In genomic region chr10:112374724-112375541, GRCh38 we compare ENCODE assay signal across 2 cellular contexts.
TF ChIP-seq lines count a peak whose summit lies in the region.

No MANE protein-coding gene starts in this region.

TF ChIP-seq in GM12878, 131 proteins besides CTCF, POLR2A, EP300 and RAD21 (continued from another document):
- TF ChIP-seq, protein P1, sequence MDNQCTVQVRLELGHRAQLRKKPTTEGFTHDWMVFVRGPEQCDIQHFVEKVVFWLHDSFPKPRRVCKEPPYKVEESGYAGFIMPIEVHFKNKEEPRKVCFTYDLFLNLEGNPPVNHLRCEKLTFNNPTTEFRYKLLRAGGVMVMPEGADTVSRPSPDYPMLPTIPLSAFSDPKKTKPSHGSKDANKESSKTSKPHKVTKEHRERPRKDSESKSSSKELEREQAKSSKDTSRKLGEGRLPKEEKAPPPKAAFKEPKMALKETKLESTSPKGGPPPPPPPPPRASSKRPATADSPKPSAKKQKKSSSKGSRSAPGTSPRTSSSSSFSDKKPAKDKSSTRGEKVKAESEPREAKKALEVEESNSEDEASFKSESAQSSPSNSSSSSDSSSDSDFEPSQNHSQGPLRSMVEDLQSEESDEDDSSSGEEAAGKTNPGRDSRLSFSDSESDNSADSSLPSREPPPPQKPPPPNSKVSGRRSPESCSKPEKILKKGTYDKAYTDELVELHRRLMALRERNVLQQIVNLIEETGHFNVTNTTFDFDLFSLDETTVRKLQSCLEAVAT (IDR thresholded peaks at IDR 0.05): peak; percentile 40; the same call in 1 of the 2 replicates
- TF ChIP-seq SRF (IDR thresholded peaks at IDR 0.05; ENCODE audit: low read depth in 2 of 2, low read length in 2 of 2) (0 out of 4 replicates have a peak, but pooled peaks of 1 of the 2 experiments have one; percentile 29), IKZF1 (conservative IDR thresholded peaks at IDR 0.05) (0 out of 2 replicates have a peak, but pooled peaks have one; percentile 14), NR2C1 (IDR thresholded peaks at IDR 0.05) (no peak), SMAD1 (IDR thresholded peaks at IDR 0.05; ENCODE audit: low read depth, partially characterized antibody) (no peak), EED (IDR thresholded peaks at IDR 0.05; ENCODE audit: low read depth) (no peak), HDAC6 (IDR thresholded peaks at IDR 0.05; ENCODE audit: unreplicated experiment) (no peak), MTA3 (IDR thresholded peaks at IDR 0.05; ENCODE audit: borderline replicate concordance, low read length) (0 out of 2 replicates have a peak, but pooled peaks have one; percentile 42), POU2F2 (IDR thresholded peaks at IDR 0.05; ENCODE audit: borderline replicate concordance, low read depth, low read length) (no peak), HDGF (IDR thresholded peaks at IDR 0.05) (no peak), PBX3 (IDR thresholded peaks at IDR 0.05; ENCODE audit: insufficient replicate concordance, low read depth, low read length) (no peak), ZNF622 (IDR thresholded peaks at IDR 0.05) (no peak), CREB1 (IDR thresholded peaks at IDR 0.05; ENCODE audit: low read depth) (no peak), IKZF2 (IDR thresholded peaks at IDR 0.05) (peak; percentile 8 to 26; a peak in 1 of 4 replicates)
- TF ChIP-seq, protein P2, sequence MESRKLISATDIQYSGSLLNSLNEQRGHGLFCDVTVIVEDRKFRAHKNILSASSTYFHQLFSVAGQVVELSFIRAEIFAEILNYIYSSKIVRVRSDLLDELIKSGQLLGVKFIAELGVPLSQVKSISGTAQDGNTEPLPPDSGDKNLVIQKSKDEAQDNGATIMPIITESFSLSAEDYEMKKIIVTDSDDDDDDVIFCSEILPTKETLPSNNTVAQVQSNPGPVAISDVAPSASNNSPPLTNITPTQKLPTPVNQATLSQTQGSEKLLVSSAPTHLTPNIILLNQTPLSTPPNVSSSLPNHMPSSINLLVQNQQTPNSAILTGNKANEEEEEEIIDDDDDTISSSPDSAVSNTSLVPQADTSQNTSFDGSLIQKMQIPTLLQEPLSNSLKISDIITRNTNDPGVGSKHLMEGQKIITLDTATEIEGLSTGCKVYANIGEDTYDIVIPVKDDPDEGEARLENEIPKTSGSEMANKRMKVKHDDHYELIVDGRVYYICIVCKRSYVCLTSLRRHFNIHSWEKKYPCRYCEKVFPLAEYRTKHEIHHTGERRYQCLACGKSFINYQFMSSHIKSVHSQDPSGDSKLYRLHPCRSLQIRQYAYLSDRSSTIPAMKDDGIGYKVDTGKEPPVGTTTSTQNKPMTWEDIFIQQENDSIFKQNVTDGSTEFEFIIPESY (IDR thresholded peaks at IDR 0.05): no peak
- TF ChIP-seq, protein P3, sequence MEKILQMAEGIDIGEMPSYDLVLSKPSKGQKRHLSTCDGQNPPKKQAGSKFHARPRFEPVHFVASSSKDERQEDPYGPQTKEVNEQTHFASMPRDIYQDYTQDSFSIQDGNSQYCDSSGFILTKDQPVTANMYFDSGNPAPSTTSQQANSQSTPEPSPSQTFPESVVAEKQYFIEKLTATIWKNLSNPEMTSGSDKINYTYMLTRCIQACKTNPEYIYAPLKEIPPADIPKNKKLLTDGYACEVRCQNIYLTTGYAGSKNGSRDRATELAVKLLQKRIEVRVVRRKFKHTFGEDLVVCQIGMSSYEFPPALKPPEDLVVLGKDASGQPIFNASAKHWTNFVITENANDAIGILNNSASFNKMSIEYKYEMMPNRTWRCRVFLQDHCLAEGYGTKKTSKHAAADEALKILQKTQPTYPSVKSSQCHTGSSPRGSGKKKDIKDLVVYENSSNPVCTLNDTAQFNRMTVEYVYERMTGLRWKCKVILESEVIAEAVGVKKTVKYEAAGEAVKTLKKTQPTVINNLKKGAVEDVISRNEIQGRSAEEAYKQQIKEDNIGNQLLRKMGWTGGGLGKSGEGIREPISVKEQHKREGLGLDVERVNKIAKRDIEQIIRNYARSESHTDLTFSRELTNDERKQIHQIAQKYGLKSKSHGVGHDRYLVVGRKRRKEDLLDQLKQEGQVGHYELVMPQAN (conservative IDR thresholded peaks at IDR 0.05): no peak

TF ChIP-seq in SK-N-SH treated with all-trans-retinoic acid at 6 μM for 48 hours, 23 proteins besides CTCF, POLR2A, EP300 and RAD21 (continued from another document):
- TF ChIP-seq CREB5 (CRISPR knock-in tag; IDR thresholded peaks at IDR 0.05; ENCODE audit: low read depth) (no peak), ZNF565 (CRISPR knock-in tag; conservative IDR thresholded peaks at IDR 0.05; ENCODE audit: low read depth) (no peak), TSHZ2 (CRISPR knock-in tag; IDR thresholded peaks at IDR 0.05) (no peak), CSRNP3 (CRISPR knock-in tag; IDR thresholded peaks at IDR 0.05) (no peak)
- TF ChIP-seq, protein P4, sequence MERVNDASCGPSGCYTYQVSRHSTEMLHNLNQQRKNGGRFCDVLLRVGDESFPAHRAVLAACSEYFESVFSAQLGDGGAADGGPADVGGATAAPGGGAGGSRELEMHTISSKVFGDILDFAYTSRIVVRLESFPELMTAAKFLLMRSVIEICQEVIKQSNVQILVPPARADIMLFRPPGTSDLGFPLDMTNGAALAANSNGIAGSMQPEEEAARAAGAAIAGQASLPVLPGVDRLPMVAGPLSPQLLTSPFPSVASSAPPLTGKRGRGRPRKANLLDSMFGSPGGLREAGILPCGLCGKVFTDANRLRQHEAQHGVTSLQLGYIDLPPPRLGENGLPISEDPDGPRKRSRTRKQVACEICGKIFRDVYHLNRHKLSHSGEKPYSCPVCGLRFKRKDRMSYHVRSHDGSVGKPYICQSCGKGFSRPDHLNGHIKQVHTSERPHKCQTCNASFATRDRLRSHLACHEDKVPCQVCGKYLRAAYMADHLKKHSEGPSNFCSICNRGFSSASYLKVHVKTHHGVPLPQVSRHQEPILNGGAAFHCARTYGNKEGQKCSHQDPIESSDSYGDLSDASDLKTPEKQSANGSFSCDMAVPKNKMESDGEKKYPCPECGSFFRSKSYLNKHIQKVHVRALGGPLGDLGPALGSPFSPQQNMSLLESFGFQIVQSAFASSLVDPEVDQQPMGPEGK (CRISPR knock-in tag; IDR thresholded peaks at IDR 0.05; ENCODE audit: borderline replicate concordance): no peak
TF ChIP-seq in SK-N-SH treated with all-trans-retinoic acid at 6 μM for 48 hours: peak in this region for 0.
